8 cellular contexts compared by ENCODE assay signal in the genomic region with DNA sequence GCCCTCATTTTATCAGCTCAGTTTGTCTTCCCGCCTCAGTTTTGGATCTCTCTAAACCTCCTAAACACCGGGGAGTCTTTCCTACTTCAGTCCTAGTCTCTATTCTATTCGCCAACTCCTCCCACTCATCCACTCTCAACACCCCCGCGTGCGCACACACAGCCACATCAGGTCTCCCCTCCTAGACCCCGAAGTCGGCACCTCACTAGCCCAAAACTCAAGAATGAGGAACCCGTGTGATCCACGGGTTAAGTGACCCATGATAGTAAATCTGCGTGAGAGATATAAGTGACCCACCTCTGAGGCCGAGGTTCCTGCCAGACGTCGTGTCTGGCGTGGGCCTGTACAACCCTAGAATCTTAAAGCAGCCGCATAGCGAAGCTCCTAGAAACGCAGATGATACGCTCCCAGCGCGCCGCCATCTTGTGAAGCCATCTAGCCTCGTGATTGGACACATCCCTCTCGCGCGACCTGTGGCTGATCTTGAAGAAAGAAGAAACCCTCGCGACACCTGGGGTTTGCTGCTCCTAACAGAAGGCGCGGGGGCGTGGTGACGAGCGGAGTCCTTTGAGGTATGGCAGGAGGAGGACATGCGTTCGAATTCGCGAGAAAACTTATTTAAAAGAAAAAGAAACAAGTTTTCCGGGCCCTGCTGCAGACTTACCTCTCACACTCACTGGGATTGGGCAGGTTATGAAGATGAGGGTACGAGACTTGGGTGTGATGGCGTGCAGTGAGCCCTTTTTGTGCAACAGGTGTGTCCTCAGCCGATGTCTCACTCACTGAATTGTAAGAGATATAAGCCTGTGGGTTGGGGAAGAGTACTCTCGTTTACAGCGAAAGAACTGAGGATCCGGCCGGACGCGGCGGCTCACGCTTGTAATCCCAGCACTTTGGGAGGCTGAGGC. TPM values are rescaled to one million over a fixed set of nuclear protein-coding genes. Genes with fewer than 3 reads are reported as not detected.
A peak's percentile ranks its signal among the peaks of the same experiment; 100 is the strongest.
DNase-seq lines count a peak whose midpoint lies in the region; ATAC-seq and TF ChIP-seq lines count a peak whose summit lies in the region.

Gene METTL16 (minus strand): TSS at position 427 of the 908 bp plus-strand sequence. CDS start 9,557 bp downstream, outside the sequence.

- ATAC-seq in GM21619 (IDR thresholded peaks at IDR 0.05; ENCODE audit: unreplicated experiment) (peak; percentile 96), mucosa of descending colon (peak; percentile 100)

- intact Hi-C loops in mucosa of descending colon (cut with DNase I, micrococcal nuclease): no loop called here

- TF ChIP-seq CTCF in epithelial cell of proximal tubule (conservative IDR thresholded peaks at IDR 0.05; ENCODE audit: low read depth, low read length) (no peak), mucosa of descending colon (IDR thresholded peaks at IDR 0.05) (no peak)

- H3K9me3 ChIP-seq in mucosa of descending colon: no peaks in the 10 kb centered on the region

- peak within 1 kb of the TSS; percentile 88 for H3K4me3 ChIP-seq in epithelial cell of proximal tubule (ENCODE audit: low read depth, low read length)
- peak within 1 kb of the TSS; percentile 59 for H3K4me3 ChIP-seq in mucosa of descending colon

- no peaks in the 10 kb centered on the region for H3K36me3 ChIP-seq in mucosa of descending colon (ENCODE audit: low read depth)

- H3K4me1 ChIP-seq in mucosa of descending colon (ENCODE audit: low read depth): peaks cover 10% of the 10 kb centered on the region

- no peak for TF ChIP-seq RAD21 in Ishikawa (IDR thresholded peaks at IDR 0.05; ENCODE audit: low read depth)

- DNase-seq in DMS153 treated with DMSO at 0.1 percent for 48 hours (lab: John Stamatoyannopoulos, UW; ENCODE audit: unreplicated experiment) (peak; percentile 67), OCI-M2 (lab: John Stamatoyannopoulos, UW; ENCODE audit: unreplicated experiment) (peak; percentile 79), activated T-cell treated with anti-CD3 and anti-CD28 coated beads for 24 hours (ENCODE audit: low read depth) (peak; percentile 97), epithelial cell of proximal tubule (ENCODE audit: low read depth) (peak; percentile 92), mucosa of descending colon (peak; percentile 97 to 100 (median 98))
- DNase-seq in stimulated activated CD8-positive, alpha-beta memory T cell treated with anti-CD3 and anti-CD28 coated beads, Interleukin-4, amount 100 ng/mL, for 24 hours (ENCODE audit: low read depth): peak; percentile 96

- TF ChIP-seq EP300 in Ishikawa (IDR thresholded peaks at IDR 0.05; ENCODE audit: borderline replicate concordance): no peak

TF ChIP-seq in Ishikawa, 13 proteins besides CTCF, POLR2A, EP300 and RAD21:
- TF ChIP-seq TEAD4 (IDR thresholded peaks at IDR 0.05) (peak; percentile 39; the same call in 1 of the 2 replicates), CEBPB (IDR thresholded peaks at IDR 0.05) (no peak), EGR1 (IDR thresholded peaks at IDR 0.05) (peak; percentile 87), TAF1 (IDR thresholded peaks at IDR 0.05; ENCODE audit: low read depth) (peak; percentile 86), ZBTB7A (IDR thresholded peaks at IDR 0.05; ENCODE audit: low read depth) (no peak), YY1 (IDR thresholded peaks at IDR 0.05; ENCODE audit: low read depth) (peak; percentile 97), NFIC (IDR thresholded peaks at IDR 0.05) (no peak), FOXM1 (IDR thresholded peaks at IDR 0.05; ENCODE audit: borderline replicate concordance, low read depth) (no peak), TCF12 (IDR thresholded peaks at IDR 0.05; ENCODE audit: low read depth) (no peak), CREB1 (IDR thresholded peaks at IDR 0.05; ENCODE audit: low read depth) (no peak)
- TF ChIP-seq, protein P1, sequence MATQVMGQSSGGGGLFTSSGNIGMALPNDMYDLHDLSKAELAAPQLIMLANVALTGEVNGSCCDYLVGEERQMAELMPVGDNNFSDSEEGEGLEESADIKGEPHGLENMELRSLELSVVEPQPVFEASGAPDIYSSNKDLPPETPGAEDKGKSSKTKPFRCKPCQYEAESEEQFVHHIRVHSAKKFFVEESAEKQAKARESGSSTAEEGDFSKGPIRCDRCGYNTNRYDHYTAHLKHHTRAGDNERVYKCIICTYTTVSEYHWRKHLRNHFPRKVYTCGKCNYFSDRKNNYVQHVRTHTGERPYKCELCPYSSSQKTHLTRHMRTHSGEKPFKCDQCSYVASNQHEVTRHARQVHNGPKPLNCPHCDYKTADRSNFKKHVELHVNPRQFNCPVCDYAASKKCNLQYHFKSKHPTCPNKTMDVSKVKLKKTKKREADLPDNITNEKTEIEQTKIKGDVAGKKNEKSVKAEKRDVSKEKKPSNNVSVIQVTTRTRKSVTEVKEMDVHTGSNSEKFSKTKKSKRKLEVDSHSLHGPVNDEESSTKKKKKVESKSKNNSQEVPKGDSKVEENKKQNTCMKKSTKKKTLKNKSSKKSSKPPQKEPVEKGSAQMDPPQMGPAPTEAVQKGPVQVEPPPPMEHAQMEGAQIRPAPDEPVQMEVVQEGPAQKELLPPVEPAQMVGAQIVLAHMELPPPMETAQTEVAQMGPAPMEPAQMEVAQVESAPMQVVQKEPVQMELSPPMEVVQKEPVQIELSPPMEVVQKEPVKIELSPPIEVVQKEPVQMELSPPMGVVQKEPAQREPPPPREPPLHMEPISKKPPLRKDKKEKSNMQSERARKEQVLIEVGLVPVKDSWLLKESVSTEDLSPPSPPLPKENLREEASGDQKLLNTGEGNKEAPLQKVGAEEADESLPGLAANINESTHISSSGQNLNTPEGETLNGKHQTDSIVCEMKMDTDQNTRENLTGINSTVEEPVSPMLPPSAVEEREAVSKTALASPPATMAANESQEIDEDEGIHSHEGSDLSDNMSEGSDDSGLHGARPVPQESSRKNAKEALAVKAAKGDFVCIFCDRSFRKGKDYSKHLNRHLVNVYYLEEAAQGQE (IDR thresholded peaks at IDR 0.05; ENCODE audit: low read depth): no peak
- TF ChIP-seq, protein P2, sequence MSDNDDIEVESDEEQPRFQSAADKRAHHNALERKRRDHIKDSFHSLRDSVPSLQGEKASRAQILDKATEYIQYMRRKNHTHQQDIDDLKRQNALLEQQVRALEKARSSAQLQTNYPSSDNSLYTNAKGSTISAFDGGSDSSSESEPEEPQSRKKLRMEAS (IDR thresholded peaks at IDR 0.05): peak; percentile 74
- TF ChIP-seq, protein P3, sequence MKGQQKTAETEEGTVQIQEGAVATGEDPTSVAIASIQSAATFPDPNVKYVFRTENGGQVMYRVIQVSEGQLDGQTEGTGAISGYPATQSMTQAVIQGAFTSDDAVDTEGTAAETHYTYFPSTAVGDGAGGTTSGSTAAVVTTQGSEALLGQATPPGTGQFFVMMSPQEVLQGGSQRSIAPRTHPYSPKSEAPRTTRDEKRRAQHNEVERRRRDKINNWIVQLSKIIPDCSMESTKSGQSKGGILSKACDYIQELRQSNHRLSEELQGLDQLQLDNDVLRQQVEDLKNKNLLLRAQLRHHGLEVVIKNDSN (IDR thresholded peaks at IDR 0.05): no peak; the same call in 1 of the 2 replicates

RNA-seq across cellular contexts. Expression of gene METTL16, which starts in this region (rescaled TPM):
- total RNA-seq in epithelial cell of proximal tubule (11.3 and 18.0 TPM in 2 replicates), mucosa of descending colon (10 to 100 TPM; 16.2 to 30.7 (median 19.9) TPM)

Comparison
In these comparisons a context has a peak if more than half of its experiments do, and no peak if none do; other contexts are left out.
1. Peak in every context shown above with its lines: DNase-seq, ATAC-seq and H3K4me3 ChIP-seq.